In genomic region chr1:179217943-179218507, GRCh38 we compare ENCODE assay signal across 8 cellular contexts. TPM values are rescaled to one million over a fixed set of nuclear protein-coding genes. Genes with fewer than 3 reads are reported as not detected.
DNase-seq lines count a peak whose midpoint lies in the region; ATAC-seq and TF ChIP-seq lines count a peak whose summit lies in the region.

No MANE protein-coding gene starts in this region.

- H3K9me3 ChIP-seq in heart left ventricle = no peaks in the 10 kb centered on the region
- no peaks in the 10 kb centered on the region for H3K9me3 ChIP-seq in thoracic aorta
- H3K9me3 ChIP-seq in WERI-Rb-1 (ENCODE audit: severe bottlenecking) = no peaks in the 10 kb centered on the region

- WGBS in heart left ventricle, 4 donors = 64 to 76% (median 73%) methylated on average over 5 of the region's 5 CpGs

- peaks cover 23% of the 10 kb centered on the region for H3K36me3 Mint-ChIP-seq in activated CD4-positive, alpha-beta T cell treated with anti-CD3 and anti-CD28 coated beads, Interleukin-2, amount 10 ng/mL, durations not matched to agents 24 days and 14 days (ENCODE audit: low read depth)

- H3K4me3 Mint-ChIP-seq in activated CD4-positive, alpha-beta T cell treated with anti-CD3 and anti-CD28 coated beads, Interleukin-2, amount 10 ng/mL, durations not matched to agents 24 days and 14 days = no peak overlapping the region

- H3K4me3 ChIP-seq in heart left ventricle (peak overlapping the region in 1 of 12 donors; percentile 10), thoracic aorta (peak overlapping the region; percentile 4), WERI-Rb-1 (ENCODE audit: low read depth, low read length) (no peak overlapping the region)

- DNase-seq in activated CD4-positive, alpha-beta T cell treated with anti-CD3 and anti-CD28 coated beads, Interleukin-2, amount 10 ng/mL, durations not matched to agents 24 days and 14 days = no peak
- no peak for DNase-seq in activated CD4-positive, alpha-beta T cell treated with anti-CD3 and anti-CD28 coated beads, Interleukin-2, amount 50 U/mL, for 48 hours
- DNase-seq in SKM-1 treated with dmso at 0.1 percent for 144 hours (lab: John Stamatoyannopoulos, UW; ENCODE audit: unreplicated experiment) = peak; percentile 79
- no peak for DNase-seq in heart left ventricle
- DNase-seq in thoracic aorta (ENCODE audit: low spot score) = no peak
- DNase-seq in WERI-Rb-1 = no peak

- intact Hi-C loops in activated CD4-positive, alpha-beta T cell treated with anti-CD3 and anti-CD28 coated beads, Interleukin-2, amount 10 ng/mL, durations not matched to agents 24 days and 14 days (cut with micrococcal nuclease) = no loop called here
- intact Hi-C loops in heart left ventricle (cut with DNase I) = no loop called here

- no peaks in the 10 kb centered on the region for H3K27me3 Mint-ChIP-seq in activated CD4-positive, alpha-beta T cell treated with anti-CD3 and anti-CD28 coated beads, Interleukin-2, amount 10 ng/mL, durations not matched to agents 24 days and 14 days

- H3K27ac ChIP-seq in heart left ventricle = peak overlapping the region in 7 of 12 donors; percentile 21 to 92 (median 42)
- H3K27ac ChIP-seq in thoracic aorta = peak overlapping the region; percentile 1 to 22
- H3K27ac ChIP-seq in WERI-Rb-1 = no peak overlapping the region

- peak overlapping the region; percentile 45 for H3K27ac Mint-ChIP-seq in activated CD4-positive, alpha-beta T cell treated with anti-CD3 and anti-CD28 coated beads, Interleukin-2, amount 10 ng/mL, durations not matched to agents 24 days and 14 days

- no peaks in the 10 kb centered on the region for H3K9me3 Mint-ChIP-seq in activated CD4-positive, alpha-beta T cell treated with anti-CD3 and anti-CD28 coated beads, Interleukin-2, amount 10 ng/mL, durations not matched to agents 24 days and 14 days

- H3K4me1 ChIP-seq in heart left ventricle (peaks cover 0 to 33% (median 9%) of the 10 kb centered on the region in 12 donors), thoracic aorta (ENCODE audit: control insufficient read depth in 1 of 2, low read depth in 2 of 2) (peaks cover 5 to 26% of the 10 kb centered on the region in 2 donors)

- H3K36me3 ChIP-seq in heart left ventricle = peaks cover 0 to 15% (median 0%) of the 10 kb centered on the region in 9 donors
- no peaks in the 10 kb centered on the region for H3K36me3 ChIP-seq in thoracic aorta
- peaks cover 55% of the 10 kb centered on the region for H3K36me3 ChIP-seq in WERI-Rb-1

- no peak for TF ChIP-seq POLR2A in heart left ventricle (IDR thresholded peaks at IDR 0.05)

- peaks cover 10% of the 10 kb centered on the region for H3K4me1 Mint-ChIP-seq in activated CD4-positive, alpha-beta T cell treated with anti-CD3 and anti-CD28 coated beads, Interleukin-2, amount 10 ng/mL, durations not matched to agents 24 days and 14 days

- TF ChIP-seq CTCF in heart left ventricle (IDR thresholded peaks at IDR 0.05) (no peak), thoracic aorta (IDR thresholded peaks at IDR 0.05) (no peak), WERI-Rb-1 (IDR thresholded peaks at IDR 0.05; ENCODE audit: low read depth, low read length) (no peak)

- ATAC-seq in heart left ventricle (peak in 3 of 4 donors; percentile 53 to 81 (median 68)), thoracic aorta (ENCODE audit: insufficient number of reproducible peaks, low FRiP score, low read depth) (peak; percentile 57), GM18867 (IDR thresholded peaks at IDR 0.05; ENCODE audit: unreplicated experiment) (no peak), GM19463 (IDR thresholded peaks at IDR 0.05; ENCODE audit: unreplicated experiment) (no peak)

- H3K27me3 ChIP-seq in heart left ventricle (no peaks in the 10 kb centered on the region), thoracic aorta (replicated peaks; ENCODE audit: insufficient read depth) (no peaks in the 10 kb centered on the region), WERI-Rb-1 (ENCODE audit: insufficient read depth, low read depth, severe bottlenecking) (no peaks in the 10 kb centered on the region)

RNA-seq across cellular contexts. Expression of gene ABL2, which starts 11.5 kb away (rescaled TPM):
- total RNA-seq in activated CD4-positive, alpha-beta T cell treated with anti-CD3 and anti-CD28 coated beads, Interleukin-2, amount 10 ng/mL, durations not matched to agents 24 days and 14 days = 9.9 and 11.1 TPM in 2 replicates
- total RNA-seq in heart left ventricle (10 to 100 TPM in 6 of 9 donors, 1 to 10 TPM in 3; 7.0 to 22.0 (median 10.5) TPM), thoracic aorta (10 to 100 TPM; 23.6 to 62.4 TPM)
- 1 to 10 TPM; 2.5 to 6.6 TPM for polyA plus RNA-seq in heart left ventricle

Comparison
In these comparisons a context has a peak if more than half of its experiments do, and no peak if none do; other contexts are left out.
1. ATAC-seq: peak in heart left ventricle (3 of 4) and thoracic aorta (single experiment); none in GM18867 (single experiment) and GM19463 (single experiment).